11 cellular contexts compared by ENCODE assay signal in genomic region chr13:98567140-98567539, GRCh38. TPM values are rescaled to one million over a fixed set of nuclear protein-coding genes. Genes with fewer than 3 reads are reported as not detected.
DNase-seq lines count a peak whose midpoint lies in the region; ATAC-seq, FAIRE-seq and TF ChIP-seq lines count a peak whose summit lies in the region.
"Had no signal": no experiment of that assay in that cellular context is flagged by ENCODE, and none has a peak within 500 bp of the region (broad histone marks: within the 10 kb centered on the region; RNA-seq: fewer than 3 reads in every experiment).

No MANE protein-coding gene starts in this region.

- intact Hi-C loops in IMR-90 (cut with micrococcal nuclease), result no loop called here
- intact Hi-C loops in colonic mucosa (cut with DNase I), result loop anchor here (5.0 kb wide), 2 partner anchors 85 kb away; no protein-coding TSS in a partner anchor

- peak overlapping the region; percentile 54; the same call in 1 of the 2 replicates for H3K14ac ChIP-seq in IMR-90 (replicated peaks; ENCODE audit: low read depth, low read length)

- H2BK120ac ChIP-seq in IMR-90 (ENCODE audit: low read depth, low read length), result no peak overlapping the region

- H3K27me3 ChIP-seq in IMR-90 (ENCODE audit: control insufficient read depth, insufficient read depth, low read length) (no peaks in the 10 kb centered on the region), colonic mucosa (no peaks in the 10 kb centered on the region)
- H3K27me3 ChIP-seq: neural progenitor cell had no signal

- H3K9ac ChIP-seq in IMR-90 (ENCODE audit: low read depth, low read length), result no peak overlapping the region
- no peak overlapping the region for H3K9ac ChIP-seq in colonic mucosa (ENCODE audit: low read depth in 2 of 2, low read length in 2 of 2)
- H3K9ac ChIP-seq: neural progenitor cell had no signal

- no peak overlapping the region for H2BK15ac ChIP-seq in IMR-90 (ENCODE audit: low read depth, low read length)

- H3K79me1 ChIP-seq in IMR-90 (ENCODE audit: low read depth in 1 of 2, low read length in 2 of 2), result peaks cover 9 to 80% of the 10 kb centered on the region in 2 experiments

- WGBS in IMR-90 (ENCODE audit: extremely low coverage in 2 of 2, insufficient read length in 1 of 2), 2 experiments, result 91% methylated on average over 9 of the region's 13 CpGs; no CpG with 5 or more reads in 1 of the 2 experiments

- H3K9me3 Mint-ChIP-seq in T-helper 1 cell treated with Interleukin-12 subunit alpha and Interleukin-12 subunit beta and Interleukin-4 antibody, amounts not matched to agents 30 μg/mL and 1 μg/mL, for 36 hours, result no peaks in the 10 kb centered on the region
- peaks cover 3% of the 10 kb centered on the region for H3K9me3 Mint-ChIP-seq in neural crest cell

- TF ChIP-seq CTCF in IMR-90 (conservative IDR thresholded peaks at IDR 0.05; ENCODE audit: low read depth, low read length), result no peak
- TF ChIP-seq CTCF in colonic mucosa (IDR thresholded peaks at IDR 0.05), result no peak
- TF ChIP-seq CTCF in neural crest cell (conservative IDR thresholded peaks at IDR 0.05), result no peak

- peaks cover 19% of the 10 kb centered on the region for H3K9me1 ChIP-seq in IMR-90 (ENCODE audit: insufficient read depth, low read length)

- H3K56ac ChIP-seq in IMR-90 (ENCODE audit: extremely low read depth, insufficient read depth, low read length), result no peak overlapping the region

- no peak overlapping the region for H3K4me2 ChIP-seq in IMR-90 (ENCODE audit: low read depth, low read length)
- H3K4me2 ChIP-seq: neural progenitor cell had no signal

- H2BK20ac ChIP-seq in IMR-90 (ENCODE audit: low read depth, low read length), result no peak overlapping the region

- H3K9me3 ChIP-seq in IMR-90 (ENCODE audit: control insufficient read depth, insufficient read depth, low read length) (no peaks in the 10 kb centered on the region), colonic mucosa (no peaks in the 10 kb centered on the region)

- H4K8ac ChIP-seq in IMR-90 (ENCODE audit: low read depth in 2 of 2, low read length in 2 of 2), result no peak overlapping the region

- in situ Hi-C loops in IMR-90 (cut with MboI; ENCODE audit: low sequenced_read_pairs), result no loop called here

- no peak overlapping the region for H4K91ac ChIP-seq in IMR-90 (ENCODE audit: insufficient read depth, low read depth, low read length)

- peaks cover 3% of the 10 kb centered on the region; the same call in 1 of the 2 replicates for H3K36me3 ChIP-seq in IMR-90 (ENCODE audit: control insufficient read depth, insufficient read depth, low read length)
- no peaks in the 10 kb centered on the region for H3K36me3 ChIP-seq in colonic mucosa
- H3K36me3 ChIP-seq: neural progenitor cell had no signal

- H3K4me3 Mint-ChIP-seq in T-helper 1 cell treated with Interleukin-12 subunit alpha and Interleukin-12 subunit beta and Interleukin-4 antibody, amounts not matched to agents 30 μg/mL and 1 μg/mL, for 36 hours, result peak overlapping the region; percentile 69
- peak overlapping the region; percentile 5 for H3K4me3 Mint-ChIP-seq in neural crest cell
- H3K4me3 Mint-ChIP-seq: neural progenitor cell had no signal

- CTCF ChIA-PET in IMR-90 (lab: Yijun Ruan, JAX), result interaction anchor here (1.0 kb wide), 1 partner anchor 12 kb away, joined by 3 read pairs; no protein-coding TSS in a partner anchor

- H3K4me3 ChIP-seq in IMR-90 (ENCODE audit: insufficient read depth, low read depth, low read length) (no peak overlapping the region), colonic mucosa (no peak overlapping the region)
- H3K4me3 ChIP-seq: neural progenitor cell had no signal

- H2AK5ac ChIP-seq in IMR-90 (ENCODE audit: low read depth, low read length), result no peak overlapping the region

- FAIRE-seq in GM19239 (lab: Jason Lieb, UNC), result no peak

- no peak overlapping the region for H2AK9ac ChIP-seq in IMR-90 (replicated peaks; ENCODE audit: low read depth, low read length, poor library complexity)

- no peak overlapping the region for H2BK5ac ChIP-seq in IMR-90 (ENCODE audit: low read depth, low read length, poor library complexity, severe bottlenecking)

- no peak overlapping the region for H2AFZ ChIP-seq in IMR-90 (replicated peaks; ENCODE audit: low read length, poor library complexity)
- H2AFZ ChIP-seq: neural progenitor cell had no signal

- no TSS peak for BruUV-seq in IMR-90 (replicated peaks; lab: Mats Ljungman, UMichigan)

- no peak for ATAC-seq in IMR-90 (ENCODE audit: low read depth)

- no peak overlapping the region for H3K23ac ChIP-seq in IMR-90 (ENCODE audit: low read depth, low read length)

- H4K5ac ChIP-seq in IMR-90 (ENCODE audit: low read depth, low read length), result no peak overlapping the region

- no peak for TF ChIP-seq RAD21 in IMR-90 (IDR thresholded peaks at IDR 0.05; ENCODE audit: low read length)

- dilution Hi-C loops in IMR-90 (cut with HindIII; ENCODE audit: low sequenced_read_pairs, unreplicated experiment), result no loop called here

- peaks cover 32% of the 10 kb centered on the region for H3K36me3 Mint-ChIP-seq in T-helper 1 cell treated with Interleukin-12 subunit alpha and Interleukin-12 subunit beta and Interleukin-4 antibody, amounts not matched to agents 30 μg/mL and 1 μg/mL, for 36 hours (ENCODE audit: low read depth)
- peaks cover 18% of the 10 kb centered on the region for H3K36me3 Mint-ChIP-seq in neural crest cell (ENCODE audit: low read depth)

- peaks cover 84% of the 10 kb centered on the region for H3K4me1 Mint-ChIP-seq in T-helper 1 cell treated with Interleukin-12 subunit alpha and Interleukin-12 subunit beta and Interleukin-4 antibody, amounts not matched to agents 30 μg/mL and 1 μg/mL, for 36 hours (ENCODE audit: low read depth)
- H3K4me1 Mint-ChIP-seq in neural crest cell, result peaks cover 80% of the 10 kb centered on the region

- no peak for TF ChIP-seq POLR2A in IMR-90 (IDR thresholded peaks at IDR 0.05; ENCODE audit: low read depth, low read length)

- POLR2A ChIA-PET in IMR-90 (lab: Charles Lee; ENCODE audit: unreplicated experiment), result no interaction called here

- H3K27ac Mint-ChIP-seq in T-helper 1 cell treated with Interleukin-12 subunit alpha and Interleukin-12 subunit beta and Interleukin-4 antibody, amounts not matched to agents 30 μg/mL and 1 μg/mL, for 36 hours, result peak overlapping the region; percentile 71
- H3K27ac Mint-ChIP-seq in neural crest cell (ENCODE audit: unreplicated experiment), result no peak overlapping the region
- H3K27ac Mint-ChIP-seq: neural progenitor cell had no signal

- DNase-seq in T-helper 1 cell (no peak), IMR-90 (no peak), colonic mucosa (no peak), neural crest cell (ENCODE audit: low read depth, low spot score) (no peak), GM19239 (ENCODE audit: insufficient read length, low spot score) (no peak), DMS 273 treated with DMSO at 0.1 percent for 48 hours (lab: John Stamatoyannopoulos, UW) (no peak)
- DNase-seq in activated effector memory CD4-positive, alpha-beta T cell treated with anti-CD3 and anti-CD28 coated beads, Interleukin-2, amount 50 U/mL, for 16 hours, result no peak
- DNase-seq: activated effector memory CD4-positive, alpha-beta T cell treated with Interleukin-2 at 50 U/mL for 16 hours had no signal

- H4K20me1 ChIP-seq in IMR-90 (ENCODE audit: insufficient read depth, low read length), result peaks cover 89% of the 10 kb centered on the region

- H3K4ac ChIP-seq in IMR-90 (ENCODE audit: low read depth, low read length), result no peak overlapping the region

- H3K27me3 Mint-ChIP-seq in T-helper 1 cell treated with Interleukin-12 subunit alpha and Interleukin-12 subunit beta and Interleukin-4 antibody, amounts not matched to agents 30 μg/mL and 1 μg/mL, for 36 hours (ENCODE audit: low read depth), result no peaks in the 10 kb centered on the region
- H3K27me3 Mint-ChIP-seq in neural crest cell (ENCODE audit: low read depth), result no peaks in the 10 kb centered on the region

- H3K4me1 ChIP-seq in IMR-90 (ENCODE audit: control insufficient read depth, insufficient read depth, low read length) (peaks cover 30% of the 10 kb centered on the region), colonic mucosa (peaks cover 32% of the 10 kb centered on the region)

- H3K27ac ChIP-seq in IMR-90 (ENCODE audit: insufficient read depth, low read length), result no peak overlapping the region
- peak overlapping the region; percentile 92 for H3K27ac ChIP-seq in colonic mucosa
- H3K27ac ChIP-seq: 22Rv1, neural progenitor cell had no signal

- H3K18ac ChIP-seq in IMR-90 (ENCODE audit: low read depth, low read length), result no peak overlapping the region

TF ChIP-seq in IMR-90, 13 proteins besides CTCF, POLR2A, EP300 and RAD21:
- TF ChIP-seq MXI1 (IDR thresholded peaks at IDR 0.05; ENCODE audit: borderline replicate concordance, low read depth, low read length), result no peak
- TF ChIP-seq CHD1 (IDR thresholded peaks at IDR 0.05; ENCODE audit: low read depth, low read length), result no peak
- TF ChIP-seq NFE2L2 (IDR thresholded peaks at IDR 0.05; ENCODE audit: low read depth, low read length), result no peak
- TF ChIP-seq RCOR1 (IDR thresholded peaks at IDR 0.05; ENCODE audit: insufficient replicate concordance, low read length), result no peak
- no peak for TF ChIP-seq MAFK (IDR thresholded peaks at IDR 0.05; ENCODE audit: low read depth, low read length)
- TF ChIP-seq, protein P1, sequence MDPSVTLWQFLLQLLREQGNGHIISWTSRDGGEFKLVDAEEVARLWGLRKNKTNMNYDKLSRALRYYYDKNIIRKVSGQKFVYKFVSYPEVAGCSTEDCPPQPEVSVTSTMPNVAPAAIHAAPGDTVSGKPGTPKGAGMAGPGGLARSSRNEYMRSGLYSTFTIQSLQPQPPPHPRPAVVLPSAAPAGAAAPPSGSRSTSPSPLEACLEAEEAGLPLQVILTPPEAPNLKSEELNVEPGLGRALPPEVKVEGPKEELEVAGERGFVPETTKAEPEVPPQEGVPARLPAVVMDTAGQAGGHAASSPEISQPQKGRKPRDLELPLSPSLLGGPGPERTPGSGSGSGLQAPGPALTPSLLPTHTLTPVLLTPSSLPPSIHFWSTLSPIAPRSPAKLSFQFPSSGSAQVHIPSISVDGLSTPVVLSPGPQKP (IDR thresholded peaks at IDR 0.05; ENCODE audit: borderline replicate concordance, low read depth, low read length), result no peak
- TF ChIP-seq FOS (IDR thresholded peaks at IDR 0.05; ENCODE audit: low read depth, low read length), result no peak
- TF ChIP-seq CEBPB (IDR thresholded peaks at IDR 0.05; ENCODE audit: low read depth, low read length), result no peak
- TF ChIP-seq, protein P2, sequence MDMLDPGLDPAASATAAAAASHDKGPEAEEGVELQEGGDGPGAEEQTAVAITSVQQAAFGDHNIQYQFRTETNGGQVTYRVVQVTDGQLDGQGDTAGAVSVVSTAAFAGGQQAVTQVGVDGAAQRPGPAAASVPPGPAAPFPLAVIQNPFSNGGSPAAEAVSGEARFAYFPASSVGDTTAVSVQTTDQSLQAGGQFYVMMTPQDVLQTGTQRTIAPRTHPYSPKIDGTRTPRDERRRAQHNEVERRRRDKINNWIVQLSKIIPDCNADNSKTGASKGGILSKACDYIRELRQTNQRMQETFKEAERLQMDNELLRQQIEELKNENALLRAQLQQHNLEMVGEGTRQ (IDR thresholded peaks at IDR 0.05; ENCODE audit: low read depth, low read length), result no peak

RNA-seq across cellular contexts. Expression of gene STK24, which starts 9.8 kb away (rescaled TPM):
- 29.2 and 36.1 TPM in 2 replicates for total RNA-seq in IMR-90 (2012; rRNA removed)
- polyA plus RNA-seq in IMR-90 (2012; rRNA removed), result 26.8 and 43.4 TPM in 2 replicates
- 18.4 and 23.4 TPM in 2 replicates for polyA plus RNA-seq in IMR-90 (2012; cell fraction: cytosol; rRNA removed)
- 12.5 and 39.5 TPM in 2 replicates for polyA plus RNA-seq in IMR-90 (2012; cell fraction: nucleus; rRNA removed; ENCODE audit: low replicate concordance)
- 100 to 1,000 TPM; 160 to 206 TPM for total RNA-seq in colonic mucosa
- 113 and 114 TPM in 2 replicates for total RNA-seq in neural crest cell
